ENCODE assay signal across 8 cellular contexts in the genomic region with DNA sequence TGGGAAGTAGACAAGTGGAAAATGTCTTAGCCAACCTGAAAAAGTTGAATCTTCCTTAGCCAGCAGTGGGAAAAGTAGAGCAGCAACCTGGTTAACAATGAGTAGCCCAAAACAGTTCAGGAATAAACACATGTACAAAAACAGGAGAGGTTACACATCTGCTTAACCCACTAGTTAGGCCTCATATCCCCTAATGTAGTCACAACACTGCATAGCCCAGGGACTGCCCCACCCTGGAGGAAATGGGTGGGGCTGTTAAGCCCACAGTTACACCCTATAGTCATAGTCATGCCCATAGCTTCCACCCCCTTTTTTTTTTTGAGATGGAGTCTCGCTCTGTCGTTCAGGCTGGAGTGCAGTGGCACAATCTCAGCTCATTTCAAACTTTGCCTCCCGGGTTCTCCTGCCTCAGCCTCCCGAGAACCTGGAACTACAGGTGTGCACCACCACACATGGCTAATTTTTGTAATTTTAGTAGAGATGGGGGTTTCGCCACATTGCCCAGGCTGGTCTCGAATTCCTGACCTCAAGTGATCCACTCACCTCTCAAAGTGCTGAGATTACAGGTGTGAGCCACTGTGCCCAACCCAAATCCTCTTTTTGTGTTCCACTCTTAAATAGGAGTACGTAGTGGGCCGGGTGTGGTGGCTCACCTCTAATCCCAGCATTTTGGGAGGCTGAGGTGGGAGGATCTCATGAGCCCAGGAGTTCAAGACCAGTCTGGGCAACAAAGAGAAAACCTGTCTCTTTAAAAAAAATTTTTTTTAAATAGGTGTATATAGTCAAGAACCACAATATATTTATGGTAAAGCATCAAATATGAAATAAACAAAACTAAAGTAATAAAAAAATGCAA. TPM values are rescaled to one million over a fixed set of nuclear protein-coding genes. Genes with fewer than 3 reads are reported as not detected.
A peak's percentile ranks its signal among the peaks of the same experiment; 100 is the strongest.
DNase-seq lines count a peak whose midpoint lies in the region; ATAC-seq, FAIRE-seq and TF ChIP-seq lines count a peak whose summit lies in the region.

No MANE protein-coding gene starts in this region.

- H3K27ac ChIP-seq in ACC112 (ENCODE audit: low read depth, low read length): peak overlapping the region; percentile 77
- H3K27ac ChIP-seq in effector memory CD4-positive, alpha-beta T cell (ENCODE audit: insufficient read depth, low read length, poor library complexity, severe bottlenecking): peak overlapping the region; percentile 84
- peak overlapping the region; percentile 17 to 80 for H3K27ac ChIP-seq in small intestine (ENCODE audit: low read depth in 1 of 2, low read length in 1 of 2)
- peak overlapping the region in 2 of 4 donors; percentile 4 to 69 for H3K27ac ChIP-seq in body of pancreas

- no peaks in the 10 kb centered on the region for H3K27me3 ChIP-seq in ACC112 (ENCODE audit: insufficient read depth, low read length)
- H3K27me3 ChIP-seq in effector memory CD4-positive, alpha-beta T cell (replicated peaks; ENCODE audit: control insufficient read depth, insufficient read depth, low read length, poor library complexity, severe bottlenecking): no peaks in the 10 kb centered on the region
- H3K27me3 ChIP-seq in small intestine (ENCODE audit: control insufficient read depth in 2 of 2, insufficient read depth in 2 of 2, low read length in 2 of 2): no peaks in the 10 kb centered on the region
- H3K27me3 ChIP-seq in body of pancreas: no peaks in the 10 kb centered on the region

- H3K9me3 ChIP-seq in effector memory CD4-positive, alpha-beta T cell (ENCODE audit: control insufficient read depth, low read length): no peaks in the 10 kb centered on the region
- no peaks in the 10 kb centered on the region for H3K9me3 ChIP-seq in small intestine (ENCODE audit: control insufficient read depth, low read depth)
- H3K9me3 ChIP-seq in body of pancreas: no peaks in the 10 kb centered on the region

- intact Hi-C loops in body of pancreas (cut with DNase I): no loop called here

- peak; percentile 36 to 65 (median 43) for DNase-seq in activated CD4-positive, CD25-positive, alpha-beta regulatory T cell (lab: John Stamatoyannopoulos, UW)
- peak; percentile 60 to 71 (median 68) for DNase-seq in effector memory CD4-positive, alpha-beta T cell
- DNase-seq in small intestine: peak; percentile 78
- DNase-seq in body of pancreas: no peak
- DNase-seq in RCC 7860 (ENCODE audit: low spot score): no peak

- H3K36me3 ChIP-seq in ACC112 (ENCODE audit: insufficient read depth, low read length) (no peaks in the 10 kb centered on the region), small intestine (ENCODE audit: control insufficient read depth in 2 of 2, insufficient read depth in 2 of 2, low read length in 2 of 2) (no peaks in the 10 kb centered on the region), body of pancreas (replicated peaks in 1 of 2; ENCODE audit: insufficient read depth in 1 of 2, low read depth in 2 of 2) (no peaks in the 10 kb centered on the region)
- H3K36me3 ChIP-seq in effector memory CD4-positive, alpha-beta T cell (ENCODE audit: control insufficient read depth, insufficient read depth, low read length): no peaks in the 10 kb centered on the region

- 67 to 71% (median 71%) methylated on average over 8 of the region's 8 CpGs for WGBS in small intestine, 3 donors
- 85 to 87% methylated on average over 7 to 8 of the region's 8 CpGs for WGBS in body of pancreas, 2 donors

- no peak overlapping the region for H3K4me3 ChIP-seq in ACC112 (ENCODE audit: low read depth, low read length)
- peak overlapping the region; percentile 24 for H3K4me3 ChIP-seq in effector memory CD4-positive, alpha-beta T cell (ENCODE audit: insufficient read depth, low read depth, low read length, poor library complexity, severe bottlenecking)
- H3K4me3 ChIP-seq in small intestine (ENCODE audit: low read depth in 1 of 2, low read length in 2 of 2): no peak overlapping the region
- H3K4me3 ChIP-seq in body of pancreas: no peak overlapping the region

- peaks cover 44% of the 10 kb centered on the region for H3K4me1 ChIP-seq in ACC112 (ENCODE audit: control insufficient read depth, insufficient read depth, low read length, unreplicated experiment)
- H3K4me1 ChIP-seq in effector memory CD4-positive, alpha-beta T cell (ENCODE audit: control insufficient read depth, insufficient read depth, low read length, poor library complexity, severe bottlenecking): peaks cover 46% of the 10 kb centered on the region
- peaks cover 5 to 18% of the 10 kb centered on the region in 2 donors for H3K4me1 ChIP-seq in small intestine (ENCODE audit: control insufficient read depth in 2 of 2, insufficient read depth in 1 of 2, low read depth in 1 of 2, low read length in 1 of 2)
- peaks cover 48% of the 10 kb centered on the region for H3K4me1 ChIP-seq in body of pancreas

- H3K79me2 ChIP-seq in ACC112 (ENCODE audit: control insufficient read depth, insufficient read depth, low read length, unreplicated experiment): peaks cover 83% of the 10 kb centered on the region

- ATAC-seq in GM19372 (IDR thresholded peaks at IDR 0.05; ENCODE audit: low read depth, unreplicated experiment) (peak; percentile 71), HG03442 (IDR thresholded peaks at IDR 0.05; ENCODE audit: unreplicated experiment) (peak; percentile 86), body of pancreas (no peak)

- no peak for TF ChIP-seq CTCF in body of pancreas (IDR thresholded peaks at IDR 0.05)

- no peak overlapping the region for H2AFZ ChIP-seq in ACC112 (ENCODE audit: low read length, unreplicated experiment)

- no peak for TF ChIP-seq POLR2A in body of pancreas (IDR thresholded peaks at IDR 0.05)

- FAIRE-seq in small intestine (lab: Jason Lieb, UNC) (no peak), RCC 7860 (lab: Jason Lieb, UNC) (no peak)

RNA-seq across cellular contexts. Expression of a gene that starts 24.5 kb away (rescaled TPM):
- 10 to 100 TPM; 44.3 to 53.5 (median 44.5) TPM for polyA plus RNA-seq in small intestine
- 10 to 100 TPM; 24.6 to 32.6 TPM for total RNA-seq in body of pancreas

Comparison
In these comparisons a context has a peak if more than half of its experiments do, and no peak if none do; other contexts are left out.
1. DNase-seq: peak in activated CD4-positive, CD25-positive, alpha-beta regulatory T cell (4 of 4), effector memory CD4-positive, alpha-beta T cell (3 of 3) and small intestine (single experiment); none in body of pancreas (0 of 4) and RCC 7860 (single experiment).